27 cellular contexts compared by ENCODE assay signal in genomic region chr16:60180609-60181008, GRCh38.
"Had no signal": no experiment of that assay in that cellular context is flagged by ENCODE, and none has a peak within 500 bp of the region (broad histone marks: within the 10 kb centered on the region; RNA-seq: fewer than 3 reads in every experiment).

No MANE protein-coding gene starts in this region.

- H3K36me3 ChIP-seq: colonic mucosa, esophagus squamous epithelium, gastrocnemius medialis, heart left ventricle, left lung, lower lobe of right lung had no signal

- H2AFZ ChIP-seq: hepatocyte had no signal

- FAIRE-seq: endometrium, islet of Langerhans, keratinocyte had no signal

- H3K27me3 ChIP-seq: colonic mucosa, esophagus squamous epithelium, gastrocnemius medialis, heart left ventricle, hepatocyte, left lung had no signal

- H3K4me1 ChIP-seq: colonic mucosa, esophagus squamous epithelium, gastrocnemius medialis, heart left ventricle, left lung, lower lobe of right lung had no signal

- H3K79me2 ChIP-seq: hepatocyte had no signal

- H3K36me3 Mint-ChIP-seq: mesothelial cell of epicardium had no signal

- H3K4me3 Mint-ChIP-seq: dendritic cell treated with granulocyte-macrophage colony-stimulating factor and Interleukin-4, amounts not matched to agents 40 ng/mL and 50 ng/mL, for 4 days; effector memory CD8-positive, alpha-beta T cell; endodermal cell; immature natural killer cell; mesothelial cell of epicardium had no signal

- H3K27ac ChIP-seq: colonic mucosa, epithelial cell of prostate, esophagus squamous epithelium, gastrocnemius medialis, heart left ventricle, hepatocyte, left lung, lower lobe of right lung had no signal

- ATAC-seq: effector memory CD8-positive, alpha-beta T cell; esophagus mucosa; gastrocnemius medialis; heart left ventricle; left cardiac atrium; left lung; left ventricle myocardium superior; lower lobe of right lung; mucosa of descending colon had no signal

- H3K4me3 ChIP-seq: colonic mucosa, esophagus squamous epithelium, gastrocnemius medialis, heart left ventricle, hepatocyte, left lung, lower lobe of right lung, mucosa of descending colon had no signal

- H3K27ac Mint-ChIP-seq: dendritic cell treated with granulocyte-macrophage colony-stimulating factor and Interleukin-4, amounts not matched to agents 40 ng/mL and 50 ng/mL, for 4 days; effector memory CD8-positive, alpha-beta T cell; endodermal cell; immature natural killer cell; mesothelial cell of epicardium had no signal

- DNase-seq: colonic mucosa; cortex of kidney; effector CD8-positive, alpha-beta T cell; effector memory CD8-positive, alpha-beta T cell; endodermal cell; erythroblast; esophagus squamous epithelium; foreskin fibroblast; foreskin melanocyte; gastrocnemius medialis; heart left ventricle; hypothalamus; immature natural killer cell; left cardiac atrium; left lung; left ventricle myocardium superior; lower lobe of right lung; mesenchymal stem cell; mucosa of descending colon had no signal

- H3K4me2 ChIP-seq: hepatocyte had no signal

- H3K4me1 Mint-ChIP-seq: immature natural killer cell, mesothelial cell of epicardium had no signal

- H3K9me3 Mint-ChIP-seq: endodermal cell, mesothelial cell of epicardium had no signal

- H3K9me3 ChIP-seq: colonic mucosa, esophagus squamous epithelium, gastrocnemius medialis, heart left ventricle, left lung, lower lobe of right lung had no signal

- H3K27me3 Mint-ChIP-seq: dendritic cell treated with granulocyte-macrophage colony-stimulating factor and Interleukin-4, amounts not matched to agents 40 ng/mL and 50 ng/mL, for 4 days; effector memory CD8-positive, alpha-beta T cell had no signal
